10 cellular contexts compared by ENCODE assay signal in genomic region chr17:75853410-75853809, GRCh38. TPM values are rescaled to one million over a fixed set of nuclear protein-coding genes. Genes with fewer than 3 reads are reported as not detected.
DNase-seq lines count a peak whose midpoint lies in the region; ATAC-seq, FAIRE-seq and TF ChIP-seq lines count a peak whose summit lies in the region.
"Had no signal": no experiment of that assay in that cellular context is flagged by ENCODE, and none has a peak within 500 bp of the region (broad histone marks: within the 10 kb centered on the region; RNA-seq: fewer than 3 reads in every experiment).

No MANE protein-coding gene starts in this region.

- H3K9ac ChIP-seq in BLaER1 (peak overlapping the region; percentile 80; the same call in 1 of the 2 replicates), PC-3 (ENCODE audit: low read length) (peak overlapping the region; percentile 66), endothelial cell of umbilical vein (replicated peaks; ENCODE audit: extremely low read depth, insufficient read depth, low read length) (peak overlapping the region; percentile 48), neural progenitor cell (no peak overlapping the region)

- DNase-seq in PC-3 (peak; percentile 74), endothelial cell of umbilical vein (ENCODE audit: low read depth, low spot score) (peak; percentile 69), neural progenitor cell (ENCODE audit: low spot score) (no peak), NCI-H1417 (lab: John Stamatoyannopoulos, UW) (no peak), DMS79 (lab: John Stamatoyannopoulos, UW) (no peak), cortex of kidney (lab: John Stamatoyannopoulos, UW) (no peak), Caco-2 (no peak)

- H3K4me3 ChIP-seq in BLaER1 (no peak overlapping the region), PC-3 (ENCODE audit: low read length) (peak overlapping the region; percentile 86; the same call in 1 of the 2 replicates), endothelial cell of umbilical vein (replicated peaks in 1 of 3; ENCODE audit: insufficient read depth in 1 of 3, low read depth in 1 of 3, low read length in 3 of 3) (no peak overlapping the region), neural progenitor cell (no peak overlapping the region), Caco-2 (ENCODE audit: low read depth, low read length) (no peak overlapping the region)

- H3K9me2 ChIP-seq in PC-3 (replicated peaks; ENCODE audit: low read length), result no peaks in the 10 kb centered on the region

- POLR2A ChIA-PET in PC-3 (lab: Charles Lee; ENCODE audit: unreplicated experiment), result interaction anchor here (0.7 to 0.8 kb wide), 2 partner anchors 72 to 73 kb away, joined by 3 to 18 read pairs; no protein-coding TSS in a partner anchor
- POLR2A ChIA-PET in endothelial cell of umbilical vein (lab: Charles Lee), result interaction anchor here (2.8 kb wide), 1 partner anchor 74 kb away, joined by 23 read pairs; a partner anchor contains a TSS
- POLR2A ChIA-PET in Caco-2 (lab: Charles Lee), result interaction anchor here (3.2 kb wide), 1 partner anchor 74 kb away, joined by 37 read pairs; a partner anchor contains a TSS

- peaks cover 24% of the 10 kb centered on the region for H3K79me2 ChIP-seq in PC-3 (ENCODE audit: low read length)
- H3K79me2 ChIP-seq in endothelial cell of umbilical vein (ENCODE audit: control insufficient read depth, insufficient read depth, low read length), result peaks cover 13% of the 10 kb centered on the region
- H3K79me2 ChIP-seq in neural progenitor cell (ENCODE audit: low read depth), result peaks cover 22% of the 10 kb centered on the region

- ATAC-seq in PC-3, result no peak

- peaks cover 13% of the 10 kb centered on the region for H3K4me1 Mint-ChIP-seq in neural progenitor cell
- H3K4me1 Mint-ChIP-seq in Caco-2 (ENCODE audit: low read depth, unreplicated experiment), result peaks cover 14% of the 10 kb centered on the region

- peaks cover 46% of the 10 kb centered on the region for H3K36me3 ChIP-seq in BLaER1
- peaks cover 14% of the 10 kb centered on the region; the same call in 1 of the 2 replicates for H3K36me3 ChIP-seq in PC-3 (ENCODE audit: low read depth, low read length)
- H3K36me3 ChIP-seq in endothelial cell of umbilical vein (ENCODE audit: control insufficient read depth in 2 of 2, extremely low read depth in 1 of 2, insufficient read depth in 2 of 2, low read length in 2 of 2), result peaks cover 0 to 17% of the 10 kb centered on the region in 2 experiments
- no peaks in the 10 kb centered on the region for H3K36me3 ChIP-seq in neural progenitor cell
- H3K36me3 ChIP-seq in Caco-2 (ENCODE audit: control insufficient read depth, insufficient read depth, low read length), result peaks cover 6% of the 10 kb centered on the region

- no peak overlapping the region for H3K27ac ChIP-seq in BLaER1
- peak overlapping the region; percentile 69 for H3K27ac ChIP-seq in PC-3 (ENCODE audit: low read length)
- peak overlapping the region; percentile 89 for H3K27ac ChIP-seq in endothelial cell of umbilical vein (ENCODE audit: insufficient read depth, low read depth, low read length)
- H3K27ac ChIP-seq in neural progenitor cell, result no peak overlapping the region

- BruUV-seq in PC-3 (replicated peaks; lab: Mats Ljungman, UMichigan) (no TSS peak), endothelial cell of umbilical vein (replicated peaks; lab: Mats Ljungman, UMichigan) (no TSS peak), Caco-2 (replicated peaks; lab: Mats Ljungman, UMichigan) (no TSS peak)

- dilution Hi-C loops in endothelial cell of umbilical vein (cut with MboI; ENCODE audit: extremely low pct_ligation_motif_present, low sequenced_read_pairs), result no loop called here

- H3F3A ChIP-seq in PC-3 (ENCODE audit: low read length, unreplicated experiment) (no peaks in the 10 kb centered on the region), neural progenitor cell (ENCODE audit: low read depth) (peaks cover 22% of the 10 kb centered on the region)

- no peaks in the 10 kb centered on the region for H3K9me1 ChIP-seq in endothelial cell of umbilical vein (replicated peaks; ENCODE audit: control insufficient read depth, extremely low read depth, insufficient read depth, low read length)

- TF ChIP-seq POLR2A in endothelial cell of umbilical vein (IDR thresholded peaks at IDR 0.05; ENCODE audit: low read depth, low read length), result no peak

- TF ChIP-seq CTCF in PC-3 (conservative IDR thresholded peaks at IDR 0.05; ENCODE audit: low read depth, low read length), result no peak
- TF ChIP-seq CTCF in endothelial cell of umbilical vein (IDR thresholded peaks at IDR 0.05; ENCODE audit: extremely low read depth in 1 of 2, insufficient read depth in 1 of 2, low read depth in 1 of 2, low read length in 2 of 2), result no peak
- no peak for TF ChIP-seq CTCF in neural progenitor cell (IDR thresholded peaks at IDR 0.05)
- no peak for TF ChIP-seq CTCF in Caco-2 (IDR thresholded peaks at IDR 0.05; ENCODE audit: insufficient read depth in 1 of 2, low read depth in 1 of 2, low read length in 1 of 2, severe bottlenecking in 1 of 2, unreplicated experiment in 1 of 2)

- H3K27me3 Mint-ChIP-seq in neural progenitor cell (ENCODE audit: insufficient read depth, low read depth) (peaks cover 4% of the 10 kb centered on the region), Caco-2 (ENCODE audit: insufficient read depth, unreplicated experiment) (no peaks in the 10 kb centered on the region)

- intact Hi-C loops in PC-3 (cut with micrococcal nuclease), result no loop called here
- intact Hi-C loops in endothelial cell of umbilical vein (cut with micrococcal nuclease), result no loop called here
- intact Hi-C loops in Caco-2 (cut with micrococcal nuclease; ENCODE audit: unreplicated experiment), result no loop called here

- peaks cover 3% of the 10 kb centered on the region for H3K36me3 Mint-ChIP-seq in neural progenitor cell
- peaks cover 18% of the 10 kb centered on the region for H3K36me3 Mint-ChIP-seq in Caco-2 (ENCODE audit: insufficient read depth, unreplicated experiment)

- no peaks in the 10 kb centered on the region for H3K9me3 ChIP-seq in BLaER1
- H3K9me3 ChIP-seq in PC-3 (ENCODE audit: low read length), result no peaks in the 10 kb centered on the region
- no peaks in the 10 kb centered on the region for H3K9me3 ChIP-seq in endothelial cell of umbilical vein (replicated peaks; ENCODE audit: control insufficient read depth, insufficient read depth, low read length)
- no peaks in the 10 kb centered on the region for H3K9me3 ChIP-seq in neural progenitor cell (ENCODE audit: low read depth)
- no peaks in the 10 kb centered on the region for H3K9me3 ChIP-seq in Caco-2

- H4K20me1 ChIP-seq in BLaER1, result peaks cover 13% of the 10 kb centered on the region; the same call in 1 of the 2 replicates
- no peaks in the 10 kb centered on the region for H4K20me1 ChIP-seq in PC-3 (ENCODE audit: low read length)
- no peaks in the 10 kb centered on the region for H4K20me1 ChIP-seq in endothelial cell of umbilical vein (replicated peaks; ENCODE audit: control insufficient read depth, extremely low read depth, insufficient read depth, low read length)
- peaks cover 6% of the 10 kb centered on the region for H4K20me1 ChIP-seq in neural progenitor cell (ENCODE audit: low read depth)

- H3K9me3 Mint-ChIP-seq in neural progenitor cell (no peaks in the 10 kb centered on the region), Caco-2 (ENCODE audit: unreplicated experiment) (no peaks in the 10 kb centered on the region)

- peak overlapping the region; percentile 95 for H3K4me2 ChIP-seq in BLaER1
- peak overlapping the region; percentile 95 for H3K4me2 ChIP-seq in PC-3 (ENCODE audit: low read length)
- peak overlapping the region; percentile 52 for H3K4me2 ChIP-seq in endothelial cell of umbilical vein (ENCODE audit: insufficient read depth, low read length)
- no peak overlapping the region for H3K4me2 ChIP-seq in neural progenitor cell

- H2AFZ ChIP-seq in PC-3 (ENCODE audit: low read length) (no peak overlapping the region), endothelial cell of umbilical vein (ENCODE audit: low read depth, low read length) (no peak overlapping the region), neural progenitor cell (replicated peaks) (no peak overlapping the region)

- H3K27ac Mint-ChIP-seq in neural progenitor cell (no peak overlapping the region), Caco-2 (ENCODE audit: unreplicated experiment) (no peak overlapping the region)

- H3K4me3 Mint-ChIP-seq in neural progenitor cell (peak overlapping the region; percentile 73), Caco-2 (ENCODE audit: unreplicated experiment) (no peak overlapping the region)

- FAIRE-seq in endothelial cell of umbilical vein (lab: Jason Lieb, UNC), result peak; percentile 43
- FAIRE-seq: G401.6, HTR-8/SVneo had no signal

- CTCF ChIA-PET in PC-3 (lab: Charles Lee) (interaction anchor here (0.5 to 3.2 kb wide), 5 partner anchors 8 to 174 kb away, joined by 3 to 30 read pairs (median 3); partner anchors contain the start of gene TRIM47), endothelial cell of umbilical vein (lab: Charles Lee) (interaction anchor here (0.6 to 11.3 kb wide), 8 partner anchors 8 to 89 kb away, joined by 3 to 241 read pairs (median 11); partner anchors contain the start of genes TRIM47 and TRIM65), Caco-2 (lab: Charles Lee) (no interaction called here)

- H3K27me3 ChIP-seq in BLaER1 (no peaks in the 10 kb centered on the region), PC-3 (ENCODE audit: low read length) (no peaks in the 10 kb centered on the region), endothelial cell of umbilical vein (ENCODE audit: control insufficient read depth in 2 of 2, insufficient read depth in 2 of 2, low read length in 2 of 2) (no peaks in the 10 kb centered on the region), neural progenitor cell (no peaks in the 10 kb centered on the region), Caco-2 (replicated peaks; ENCODE audit: control insufficient read depth, insufficient read depth, low read length) (no peaks in the 10 kb centered on the region)

- H3K4me1 ChIP-seq in BLaER1 (peaks cover 46% of the 10 kb centered on the region), PC-3 (ENCODE audit: insufficient read depth, low read length) (peaks cover 28% of the 10 kb centered on the region), endothelial cell of umbilical vein (ENCODE audit: control insufficient read depth, extremely low read depth, insufficient read depth, low read length) (peaks cover 39% of the 10 kb centered on the region), neural progenitor cell (peaks cover 4% of the 10 kb centered on the region), Caco-2 (peaks cover 6% of the 10 kb centered on the region)

RNA-seq across cellular contexts. Expression of gene WBP2, which starts 1.7 kb away (rescaled TPM):
- total RNA-seq in PC-3 (2014; rRNA removed) (49.7 and 51.8 TPM in 2 replicates), endothelial cell of umbilical vein (120 and 126 TPM in 2 replicates), neural progenitor cell (ENCODE audit: low replicate concordance) (20.9 and 23.8 TPM in 2 replicates), Caco-2 (2022) (66.6 and 72.3 TPM in 2 replicates)
- 81.5 and 104 TPM in 2 replicates for polyA plus RNA-seq in endothelial cell of umbilical vein
- polyA plus RNA-seq in endothelial cell of umbilical vein (2011; cell fraction: cytosol; rRNA removed), result 35.6 and 46.5 TPM in 2 replicates
- polyA plus RNA-seq in endothelial cell of umbilical vein (2011; cell fraction: nucleus; rRNA removed), result 76.5 and 76.7 TPM in 2 replicates
- polyA plus RNA-seq in endothelial cell of umbilical vein (2012), result 99.5 and 124 TPM in 2 replicates
- polyA minus RNA-seq in endothelial cell of umbilical vein, result 71.7 and 72.7 TPM in 2 replicates
- polyA minus RNA-seq in endothelial cell of umbilical vein (2011; cell fraction: cytosol; rRNA and poly(A)+ RNA removed), result 28.6 TPM
- 52.0 and 56.1 TPM in 2 replicates for polyA minus RNA-seq in endothelial cell of umbilical vein (2011; cell fraction: nucleus; rRNA and poly(A)+ RNA removed)

RNA-seq across cellular contexts. Expression of gene UNC13D, which starts 9.2 kb away (rescaled TPM):
- total RNA-seq in PC-3 (2014; rRNA removed) (43.9 and 53.8 TPM in 2 replicates), endothelial cell of umbilical vein (7.1 and 14.9 TPM in 2 replicates), neural progenitor cell (ENCODE audit: low replicate concordance) (0.09 and 0.96 TPM in 2 replicates), Caco-2 (2022) (5.5 and 9.0 TPM in 2 replicates)
- polyA plus RNA-seq in endothelial cell of umbilical vein, result 6.9 and 7.7 TPM in 2 replicates
- polyA plus RNA-seq in endothelial cell of umbilical vein (2011; cell fraction: cytosol; rRNA removed), result 3.3 and 4.8 TPM in 2 replicates
- 24.6 and 25.1 TPM in 2 replicates for polyA plus RNA-seq in endothelial cell of umbilical vein (2011; cell fraction: nucleus; rRNA removed)
- polyA plus RNA-seq in endothelial cell of umbilical vein (2012), result 2.2 and 3.1 TPM in 2 replicates
- 6.7 and 7.4 TPM in 2 replicates for polyA minus RNA-seq in endothelial cell of umbilical vein
- polyA minus RNA-seq in endothelial cell of umbilical vein (2011; cell fraction: cytosol; rRNA and poly(A)+ RNA removed), result 62.6 TPM
- polyA minus RNA-seq in endothelial cell of umbilical vein (2011; cell fraction: nucleus; rRNA and poly(A)+ RNA removed), result 7.5 and 14.8 TPM in 2 replicates

RNA-seq across cellular contexts. Expression of gene TRIM47, which starts 25.0 kb away (rescaled TPM):
- total RNA-seq in PC-3 (2014; rRNA removed) (73.7 and 109 TPM in 2 replicates), endothelial cell of umbilical vein (56.7 and 67.7 TPM in 2 replicates), neural progenitor cell (ENCODE audit: low replicate concordance) (0.90 and 1.3 TPM in 2 replicates), Caco-2 (2022) (2.0 and 2.5 TPM in 2 replicates)
- polyA plus RNA-seq in endothelial cell of umbilical vein, result 75.1 and 85.3 TPM in 2 replicates
- 36.1 and 45.2 TPM in 2 replicates for polyA plus RNA-seq in endothelial cell of umbilical vein (2011; cell fraction: cytosol; rRNA removed)
- 92.7 and 117 TPM in 2 replicates for polyA plus RNA-seq in endothelial cell of umbilical vein (2011; cell fraction: nucleus; rRNA removed)
- polyA plus RNA-seq in endothelial cell of umbilical vein (2012), result 38.5 and 58.5 TPM in 2 replicates
- polyA minus RNA-seq in endothelial cell of umbilical vein, result 42.0 and 46.2 TPM in 2 replicates
- polyA minus RNA-seq in endothelial cell of umbilical vein (2011; cell fraction: cytosol; rRNA and poly(A)+ RNA removed), result 17.7 TPM
- 41.4 and 72.3 TPM in 2 replicates for polyA minus RNA-seq in endothelial cell of umbilical vein (2011; cell fraction: nucleus; rRNA and poly(A)+ RNA removed)

RNA-seq across cellular contexts. Expression of gene TRIM65, which starts 43.3 kb away (rescaled TPM):
- total RNA-seq in PC-3 (2014; rRNA removed) (32.3 and 48.9 TPM in 2 replicates), endothelial cell of umbilical vein (28.1 and 33.5 TPM in 2 replicates), neural progenitor cell (ENCODE audit: low replicate concordance) (17.2 and 36.3 TPM in 2 replicates), Caco-2 (2022) (23.1 and 25.2 TPM in 2 replicates)
- polyA plus RNA-seq in endothelial cell of umbilical vein, result 18.6 and 19.3 TPM in 2 replicates
- 13.3 and 16.1 TPM in 2 replicates for polyA plus RNA-seq in endothelial cell of umbilical vein (2011; cell fraction: cytosol; rRNA removed)
- 15.9 and 16.9 TPM in 2 replicates for polyA plus RNA-seq in endothelial cell of umbilical vein (2011; cell fraction: nucleus; rRNA removed)
- polyA plus RNA-seq in endothelial cell of umbilical vein (2012), result 18.0 and 25.3 TPM in 2 replicates
- 10.9 and 12.8 TPM in 2 replicates for polyA minus RNA-seq in endothelial cell of umbilical vein
- polyA minus RNA-seq in endothelial cell of umbilical vein (2011; cell fraction: cytosol; rRNA and poly(A)+ RNA removed), result 14.5 TPM
- polyA minus RNA-seq in endothelial cell of umbilical vein (2011; cell fraction: nucleus; rRNA and poly(A)+ RNA removed), result 5.7 and 6.3 TPM in 2 replicates

RNA-seq across cellular contexts. Expression of gene MRPL38, which starts 51.3 kb away (rescaled TPM):
- total RNA-seq in PC-3 (2014; rRNA removed) (74.5 and 124 TPM in 2 replicates), endothelial cell of umbilical vein (93.8 and 94.4 TPM in 2 replicates), neural progenitor cell (ENCODE audit: low replicate concordance) (26.8 and 57.4 TPM in 2 replicates), Caco-2 (2022) (157 and 163 TPM in 2 replicates)
- 82.7 and 100 TPM in 2 replicates for polyA plus RNA-seq in endothelial cell of umbilical vein
- polyA plus RNA-seq in endothelial cell of umbilical vein (2011; cell fraction: cytosol; rRNA removed), result 38.2 and 44.1 TPM in 2 replicates
- 132 and 146 TPM in 2 replicates for polyA plus RNA-seq in endothelial cell of umbilical vein (2011; cell fraction: nucleus; rRNA removed)
- 43.0 and 51.9 TPM in 2 replicates for polyA plus RNA-seq in endothelial cell of umbilical vein (2012)
- 35.1 and 57.6 TPM in 2 replicates for polyA minus RNA-seq in endothelial cell of umbilical vein
- polyA minus RNA-seq in endothelial cell of umbilical vein (2011; cell fraction: cytosol; rRNA and poly(A)+ RNA removed), result 85.2 TPM
- 37.6 and 39.5 TPM in 2 replicates for polyA minus RNA-seq in endothelial cell of umbilical vein (2011; cell fraction: nucleus; rRNA and poly(A)+ RNA removed)

Comparison
In these comparisons a context has a peak if more than half of its experiments do, and no peak if none do; other contexts are left out.
1. H3K27ac ChIP-seq: peak in PC-3 (single experiment) and endothelial cell of umbilical vein (single experiment); none in BLaER1 (single experiment) and neural progenitor cell (single experiment).
2. DNase-seq: peak in PC-3 (single experiment) and endothelial cell of umbilical vein (single experiment); none in neural progenitor cell (single experiment), NCI-H1417 (0 of 3), DMS79 (single experiment), cortex of kidney (single experiment) and Caco-2 (0 of 2).
3. RNA of gene TRIM47, which starts 25.0 kb away (total RNA-seq): 73.7 to 109 TPM in PC-3 and 56.7 to 67.7 TPM in endothelial cell of umbilical vein; 2.0 to 2.5 TPM in Caco-2 and 0.90 to 1.3 TPM in neural progenitor cell; every median in the first group is over 10 times any median in the second.